ENCODE assay signal across 13 cellular contexts in genomic region chr1:8407652-8408051, GRCh38.
DNase-seq lines count a peak whose midpoint lies in the region; ATAC-seq and TF ChIP-seq lines count a peak whose summit lies in the region.
"Had no signal": no experiment of that assay in that cellular context is flagged by ENCODE, and none has a peak within 500 bp of the region (broad histone marks: within the 10 kb centered on the region; RNA-seq: fewer than 3 reads in every experiment).

No MANE protein-coding gene starts in this region.

- intact Hi-C loops in activated T-helper 1 cell treated with anti-CD3 and anti-CD28 coated beads, Interleukin-12 subunit alpha, Interleukin-12 subunit beta, Interleukin-2, Interleukin-4 antibody, amounts not matched to agents 30 ng/mL and 10 ng/mL and 1 ng/mL, durations not matched to agents 14 hours and 24 hours and 36 hours (cut with micrococcal nuclease), result loop anchor here (2.0 kb wide), 1 partner anchor 17 kb away; no protein-coding TSS in a partner anchor

- WGBS in gastroesophageal sphincter (ENCODE audit: low coverage in 1 of 2), 2 donors, result 59 to 64% methylated on average over 4 to 5 of the region's 5 CpGs

- peaks cover 48% of the 10 kb centered on the region for H3K36me3 Mint-ChIP-seq in CD4-positive, CD25-positive, alpha-beta regulatory T cell
- peaks cover 39% of the 10 kb centered on the region for H3K36me3 Mint-ChIP-seq in activated T-helper 1 cell treated with anti-CD3 and anti-CD28 coated beads, Interleukin-12 subunit alpha, Interleukin-12 subunit beta, Interleukin-2, Interleukin-4 antibody, amounts not matched to agents 30 ng/mL and 10 ng/mL and 1 ng/mL, durations not matched to agents 14 hours and 24 hours and 36 hours (ENCODE audit: low read depth)

- peaks cover 47% of the 10 kb centered on the region for H3K4me1 ChIP-seq in CD4-positive, CD25-positive, alpha-beta regulatory T cell (ENCODE audit: control insufficient read depth, insufficient read depth, low read length, poor library complexity, severe bottlenecking)
- H3K4me1 ChIP-seq in gastroesophageal sphincter, result peaks cover 48 to 90% (median 63%) of the 10 kb centered on the region in 3 donors
- peaks cover 56% of the 10 kb centered on the region for H3K4me1 ChIP-seq in rectal smooth muscle tissue (ENCODE audit: control insufficient read depth, insufficient read depth, low read length)

- no peaks in the 10 kb centered on the region for H3K9me3 Mint-ChIP-seq in CD4-positive, CD25-positive, alpha-beta regulatory T cell
- H3K9me3 Mint-ChIP-seq in activated T-helper 1 cell treated with anti-CD3 and anti-CD28 coated beads, Interleukin-12 subunit alpha, Interleukin-12 subunit beta, Interleukin-2, Interleukin-4 antibody, amounts not matched to agents 30 ng/mL and 10 ng/mL and 1 ng/mL, durations not matched to agents 14 hours and 24 hours and 36 hours, result no peaks in the 10 kb centered on the region

- no peak for TF ChIP-seq EP300 in gastroesophageal sphincter (IDR thresholded peaks at IDR 0.05)

- no peaks in the 10 kb centered on the region for H3K27me3 ChIP-seq in CD4-positive, CD25-positive, alpha-beta regulatory T cell (ENCODE audit: control insufficient read depth, insufficient read depth, low read length)
- H3K27me3 ChIP-seq in gastroesophageal sphincter (no peaks in the 10 kb centered on the region), rectal smooth muscle tissue (ENCODE audit: control insufficient read depth, insufficient read depth, low read length) (no peaks in the 10 kb centered on the region)

- peak; percentile 75 to 76 for ATAC-seq in CD4-positive, CD25-positive, alpha-beta regulatory T cell (ENCODE audit: low read depth in 2 of 2)
- ATAC-seq in gastroesophageal sphincter (no peak), HG03280 (IDR thresholded peaks at IDR 0.05; ENCODE audit: unreplicated experiment) (no peak)

- H3K36me3 ChIP-seq in CD4-positive, CD25-positive, alpha-beta regulatory T cell (ENCODE audit: control insufficient read depth, insufficient read depth, low read length), result peaks cover 43% of the 10 kb centered on the region
- H3K36me3 ChIP-seq in gastroesophageal sphincter (peaks cover 0 to 22% of the 10 kb centered on the region in 2 donors), rectal smooth muscle tissue (ENCODE audit: control insufficient read depth, insufficient read depth, low read length) (peaks cover 7% of the 10 kb centered on the region)

- H3K27me3 Mint-ChIP-seq in CD4-positive, CD25-positive, alpha-beta regulatory T cell, result no peaks in the 10 kb centered on the region
- no peaks in the 10 kb centered on the region for H3K27me3 Mint-ChIP-seq in activated T-helper 1 cell treated with anti-CD3 and anti-CD28 coated beads, Interleukin-12 subunit alpha, Interleukin-12 subunit beta, Interleukin-2, Interleukin-4 antibody, amounts not matched to agents 30 ng/mL and 10 ng/mL and 1 ng/mL, durations not matched to agents 14 hours and 24 hours and 36 hours (ENCODE audit: insufficient read depth)

- peaks cover 41 to 77% (median 57%) of the 10 kb centered on the region in 4 donors for H3K4me1 Mint-ChIP-seq in CD4-positive, CD25-positive, alpha-beta regulatory T cell
- peaks cover 48% of the 10 kb centered on the region for H3K4me1 Mint-ChIP-seq in activated T-helper 1 cell treated with anti-CD3 and anti-CD28 coated beads, Interleukin-12 subunit alpha, Interleukin-12 subunit beta, Interleukin-2, Interleukin-4 antibody, amounts not matched to agents 30 ng/mL and 10 ng/mL and 1 ng/mL, durations not matched to agents 14 hours and 24 hours and 36 hours (ENCODE audit: low read depth)

- H3K27ac Mint-ChIP-seq in CD4-positive, CD25-positive, alpha-beta regulatory T cell, result peak overlapping the region; percentile 83 to 96 (median 89)
- no peak overlapping the region for H3K27ac Mint-ChIP-seq in activated T-helper 1 cell treated with anti-CD3 and anti-CD28 coated beads, Interleukin-12 subunit alpha, Interleukin-12 subunit beta, Interleukin-2, Interleukin-4 antibody, amounts not matched to agents 30 ng/mL and 10 ng/mL and 1 ng/mL, durations not matched to agents 14 hours and 24 hours and 36 hours

- TF ChIP-seq POLR2A in gastroesophageal sphincter (IDR thresholded peaks at IDR 0.05), result no peak

- peak overlapping the region; percentile 60 for H3K4me3 ChIP-seq in CD4-positive, CD25-positive, alpha-beta regulatory T cell (ENCODE audit: low read depth, low read length)
- H3K4me3 ChIP-seq in gastroesophageal sphincter, result no peak overlapping the region
- peak overlapping the region; percentile 42 for H3K4me3 ChIP-seq in rectal smooth muscle tissue (ENCODE audit: low read length)

- H3K9me3 ChIP-seq in CD4-positive, CD25-positive, alpha-beta regulatory T cell (ENCODE audit: control insufficient read depth in 2 of 2, low read length in 2 of 2), result no peaks in the 10 kb centered on the region
- no peaks in the 10 kb centered on the region for H3K9me3 ChIP-seq in gastroesophageal sphincter

- peak overlapping the region; percentile 10 to 68 (median 60) for H3K4me3 Mint-ChIP-seq in CD4-positive, CD25-positive, alpha-beta regulatory T cell
- H3K4me3 Mint-ChIP-seq in activated T-helper 1 cell treated with anti-CD3 and anti-CD28 coated beads, Interleukin-12 subunit alpha, Interleukin-12 subunit beta, Interleukin-2, Interleukin-4 antibody, amounts not matched to agents 30 ng/mL and 10 ng/mL and 1 ng/mL, durations not matched to agents 14 hours and 24 hours and 36 hours, result no peak overlapping the region

- H3K27ac ChIP-seq in CD4-positive, CD25-positive, alpha-beta regulatory T cell (ENCODE audit: insufficient read depth, low read length, poor library complexity, severe bottlenecking), result peak overlapping the region; percentile 58
- peak overlapping the region; percentile 83 to 100 (median 96) for H3K27ac ChIP-seq in gastroesophageal sphincter
- H3K27ac ChIP-seq in rectal smooth muscle tissue (ENCODE audit: low read depth, low read length), result peak overlapping the region; percentile 77
- H3K27ac ChIP-seq: epithelial cell of prostate had no signal

- H3K9ac ChIP-seq in rectal smooth muscle tissue (ENCODE audit: low read length), result peak overlapping the region; percentile 22

- no peak for TF ChIP-seq CTCF in gastroesophageal sphincter (IDR thresholded peaks at IDR 0.05)

- DNase-seq in CD4-positive, CD25-positive, alpha-beta regulatory T cell, result peak in 2 of 3 donors; percentile 37 to 86
- DNase-seq in SW480 (ENCODE audit: low spot score), result peak; percentile 59
- no peak for DNase-seq in activated T-helper 1 cell treated with anti-CD3 and anti-CD28 coated beads, Interleukin-12 subunit alpha, Interleukin-12 subunit beta, Interleukin-2, Interleukin-4 antibody, amounts not matched to agents 30 ng/mL and 10 ng/mL and 1 ng/mL, durations not matched to agents 14 hours and 24 hours and 36 hours (ENCODE audit: low spot score)
- no peak for DNase-seq in GF-D8 (lab: John Stamatoyannopoulos, UW)
- DNase-seq in Kasumi-1 (lab: John Stamatoyannopoulos, UW), result no peak
- DNase-seq: activated CD8-positive, alpha-beta memory T cell treated with anti-CD3 and anti-CD28 coated beads, Interleukin-2, amount 50 U/mL, for 48 hours; Calu3; GOT3; SIG-M5 had no signal

Comparison
In these comparisons a context has a peak if more than half of its experiments do, and no peak if none do; other contexts are left out.
1. ATAC-seq: peak in CD4-positive, CD25-positive, alpha-beta regulatory T cell (2 of 2); none in gastroesophageal sphincter (single experiment) and HG03280 (single experiment).
2. DNase-seq: peak in CD4-positive, CD25-positive, alpha-beta regulatory T cell (2 of 3) and SW480 (single experiment); none in activated T-helper 1 cell treated with anti-CD3 and anti-CD28 coated beads, Interleukin-12 subunit alpha, Interleukin-12 subunit beta, Interleukin-2, Interleukin-4 antibody, amounts not matched to agents 30 ng/mL and 10 ng/mL and 1 ng/mL, durations not matched to agents 14 hours and 24 hours and 36 hours (single experiment), GF-D8 (single experiment) and Kasumi-1 (0 of 2).
3. H3K4me3 ChIP-seq: peak in CD4-positive, CD25-positive, alpha-beta regulatory T cell (single experiment) and rectal smooth muscle tissue (single experiment); none in gastroesophageal sphincter (0 of 2).
4. Peak in every context shown above with its lines, with median percentiles within 50 percentile points of each other: H3K27ac ChIP-seq.